In the genomic region with DNA sequence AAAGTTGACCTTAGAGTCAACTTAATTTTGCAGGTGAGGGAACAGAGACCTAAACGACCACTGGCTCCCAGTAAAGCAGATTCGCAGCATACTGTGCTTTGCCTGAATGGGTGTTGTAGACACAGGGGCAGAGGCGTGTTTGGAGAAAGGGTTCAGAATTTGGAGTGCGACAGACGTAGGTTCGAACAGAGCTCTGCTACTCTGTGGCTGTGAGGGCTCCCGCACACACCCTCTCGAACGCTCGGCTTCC, we compare ENCODE assay signal across 9 cellular contexts. TPM values are rescaled to one million over a fixed set of nuclear protein-coding genes. Genes with fewer than 3 reads are reported as not detected.
DNase-seq lines count a peak whose midpoint lies in the region; ATAC-seq and TF ChIP-seq lines count a peak whose summit lies in the region.
"Had no signal": no experiment of that assay in that cellular context is flagged by ENCODE, and none has a peak within 500 bp of the region (broad histone marks: within the 10 kb centered on the region; RNA-seq: fewer than 3 reads in every experiment).

No MANE protein-coding gene starts in this region.

- H3K4me3 Mint-ChIP-seq in activated CD8-positive, alpha-beta T cell treated with anti-CD3 and anti-CD28 coated beads for 36 hours: peak overlapping the region; percentile 67

- DNase-seq in HAP-1 (ENCODE audit: low spot score in 2 of 2): no peak
- no peak for DNase-seq in activated CD8-positive, alpha-beta T cell treated with anti-CD3 and anti-CD28 coated beads for 36 hours
- no peak for DNase-seq in smooth muscle cell (lab: John Stamatoyannopoulos, UW; ENCODE audit: unreplicated experiment)
- DNase-seq in GM19238 (ENCODE audit: insufficient read length, low spot score): no peak
- no peak for DNase-seq in NCI-H146 (lab: John Stamatoyannopoulos, UW)

- in situ Hi-C loops in HAP-1 (cut with MboI; ENCODE audit: low sequenced_read_pairs): no loop called here

- CTCF ChIA-PET in activated CD8-positive, alpha-beta T cell treated with anti-CD3 and anti-CD28 coated beads for 36 hours (lab: Charles Lee): interaction anchor here (0.6 to 3.5 kb wide), 22 partner anchors 9 to 289 kb away, joined by 3 to 16 read pairs (median 4); partner anchors contain the start of genes KIAA0586 and TIMM9

- no peaks in the 10 kb centered on the region for H3K79me2 ChIP-seq in smooth muscle cell (ENCODE audit: low read depth)

- no peak for ATAC-seq in activated CD8-positive, alpha-beta T cell treated with anti-CD3 and anti-CD28 coated beads for 36 hours
- ATAC-seq in GM21360 (IDR thresholded peaks at IDR 0.05; ENCODE audit: unreplicated experiment) (no peak), GM18858 (IDR thresholded peaks at IDR 0.05; ENCODE audit: unreplicated experiment) (no peak)

- H3K4me1 ChIP-seq in HAP-1: peaks cover 20% of the 10 kb centered on the region
- H3K4me1 ChIP-seq in smooth muscle cell (ENCODE audit: low read depth): peaks cover 5% of the 10 kb centered on the region

- peak overlapping the region; percentile 94 for H2AFZ ChIP-seq in smooth muscle cell (ENCODE audit: low read depth)

- peak overlapping the region; percentile 72 for H3K27ac Mint-ChIP-seq in activated CD8-positive, alpha-beta T cell treated with anti-CD3 and anti-CD28 coated beads for 36 hours

- TF ChIP-seq CTCF in activated CD8-positive, alpha-beta T cell treated with anti-CD3 and anti-CD28 coated beads for 36 hours (IDR thresholded peaks at IDR 0.05): no peak
- no peak for TF ChIP-seq CTCF in smooth muscle cell (IDR thresholded peaks at IDR 0.05; ENCODE audit: borderline replicate concordance, insufficient read depth, poor library complexity, severe bottlenecking)

- no peaks in the 10 kb centered on the region for H3K27me3 Mint-ChIP-seq in activated CD8-positive, alpha-beta T cell treated with anti-CD3 and anti-CD28 coated beads for 36 hours

- POLR2A ChIA-PET in activated CD8-positive, alpha-beta T cell treated with anti-CD3 and anti-CD28 coated beads for 36 hours (lab: Charles Lee): interaction anchor here (0.6 to 1.9 kb wide), 6 partner anchors 15 to 196 kb away, joined by 3 to 10 read pairs (median 4); partner anchors contain the start of genes ACTR10, KIAA0586 and TIMM9

- H3K4me2 ChIP-seq in smooth muscle cell: peak overlapping the region; percentile 97

- H3K27me3 ChIP-seq in HAP-1 (ENCODE audit: low read depth) (no peaks in the 10 kb centered on the region), smooth muscle cell (ENCODE audit: low read depth) (no peaks in the 10 kb centered on the region)

- H4K20me1 ChIP-seq in smooth muscle cell (ENCODE audit: low read depth): no peaks in the 10 kb centered on the region

- H3K9me3 Mint-ChIP-seq in activated CD8-positive, alpha-beta T cell treated with anti-CD3 and anti-CD28 coated beads for 36 hours: no peaks in the 10 kb centered on the region

- intact Hi-C loops in activated CD8-positive, alpha-beta T cell treated with anti-CD3 and anti-CD28 coated beads for 36 hours (cut with micrococcal nuclease): loop anchor here (5.0 kb wide), 1 partner anchor 288 kb away; no protein-coding TSS in a partner anchor

- H3K4me1 Mint-ChIP-seq in activated CD8-positive, alpha-beta T cell treated with anti-CD3 and anti-CD28 coated beads for 36 hours (ENCODE audit: low read depth): peaks cover 8% of the 10 kb centered on the region

- no peak overlapping the region for H3K9ac ChIP-seq in smooth muscle cell (ENCODE audit: low read depth)

- WGBS in smooth muscle cell (ENCODE audit: low lambda C conversion rate): 17% methylated on average over 10 of the region's 10 CpGs

- H3K4me3 ChIP-seq in HAP-1: peak overlapping the region; percentile 27
- H3K4me3 ChIP-seq in iPS-11a (ENCODE audit: low read depth, low read length): peak overlapping the region; percentile 53
- peak overlapping the region; percentile 76 for H3K4me3 ChIP-seq in smooth muscle cell

- no peaks in the 10 kb centered on the region for H3F3A ChIP-seq in smooth muscle cell (ENCODE audit: low read depth)

- H3K36me3 ChIP-seq in HAP-1 (replicated peaks) (no peaks in the 10 kb centered on the region), smooth muscle cell (ENCODE audit: low read depth) (no peaks in the 10 kb centered on the region)

- H3K9me3 ChIP-seq in HAP-1: no peaks in the 10 kb centered on the region
- no peaks in the 10 kb centered on the region for H3K9me3 ChIP-seq in smooth muscle cell (replicated peaks; ENCODE audit: low read depth)

- H3K36me3 Mint-ChIP-seq in activated CD8-positive, alpha-beta T cell treated with anti-CD3 and anti-CD28 coated beads for 36 hours (ENCODE audit: low read depth): peaks cover 2% of the 10 kb centered on the region

- no peak overlapping the region for H3K27ac ChIP-seq in smooth muscle cell (ENCODE audit: low read depth)

RNA-seq across cellular contexts. Expression of gene TOMM20L, which starts 0.2 kb away (rescaled TPM):
- not detected for total RNA-seq in activated CD8-positive, alpha-beta T cell treated with anti-CD3 and anti-CD28 coated beads for 36 hours
- total RNA-seq in smooth muscle cell: not detected in 2 replicates
- polyA plus RNA-seq in smooth muscle cell: not detected in 2 replicates
- total RNA-seq: H4 had no signal

RNA-seq across cellular contexts. Expression of gene TIMM9, which starts 31.8 kb away (rescaled TPM):
- 10 to 100 TPM; 63.9 to 71.8 TPM for total RNA-seq in activated CD8-positive, alpha-beta T cell treated with anti-CD3 and anti-CD28 coated beads for 36 hours
- total RNA-seq in smooth muscle cell: 42.2 and 51.8 TPM in 2 replicates
- polyA plus RNA-seq in smooth muscle cell: 40.2 and 48.7 TPM in 2 replicates

RNA-seq across cellular contexts. Expression of gene KIAA0586, which starts 32.0 kb away (rescaled TPM):
- 10 to 100 TPM; 23.4 TPM for total RNA-seq in activated CD8-positive, alpha-beta T cell treated with anti-CD3 and anti-CD28 coated beads for 36 hours
- 19.9 and 20.0 TPM in 2 replicates for total RNA-seq in smooth muscle cell
- 6.5 and 8.5 TPM in 2 replicates for polyA plus RNA-seq in smooth muscle cell
